In genomic region chr19:18763674-18764590, GRCh38 we compare ENCODE assay signal across 11 cellular contexts. TPM values are rescaled to one million over a fixed set of nuclear protein-coding genes. Genes with fewer than 3 reads are reported as not detected.
A peak's percentile ranks its signal among the peaks of the same experiment; 100 is the strongest.
DNase-seq lines count a peak whose midpoint lies in the region; ATAC-seq and TF ChIP-seq lines count a peak whose summit lies in the region.
"Had no signal": no experiment of that assay in that cellular context is flagged by ENCODE, and none has a peak within 500 bp of the region (broad histone marks: within the 10 kb centered on the region; RNA-seq: fewer than 3 reads in every experiment).

No MANE protein-coding gene starts in this region.

- peaks cover 2% of the 10 kb centered on the region for H3K79me1 ChIP-seq in neuronal stem cell (ENCODE audit: low read depth, low read length)

- H3K4me3 Mint-ChIP-seq in endodermal cell, result no peak overlapping the region
- H3K4me3 Mint-ChIP-seq in natural killer cell treated with Interleukin-12 subunit alpha and Interleukin-12 subunit beta and Interleukin-15 and Interleukin-18, amount 100 ng/mL, for 72 hours, result no peak overlapping the region
- H3K4me3 Mint-ChIP-seq: H9, T-helper 17 cell had no signal

- H3K27ac ChIP-seq in neuronal stem cell (replicated peaks; ENCODE audit: low read length), result no peak overlapping the region
- no peak overlapping the region for H3K27ac ChIP-seq in endodermal cell (ENCODE audit: low read depth, low read length)

- no CpG with 5 or more reads among the region's 41 CpGs for WGBS in neuronal stem cell (ENCODE audit: extremely low coverage in 2 of 2, insufficient read length in 2 of 2, insufficient replicate concordance in 1 of 2), 2 donors
- WGBS in endodermal cell (ENCODE audit: insufficient coverage in 1 of 2, insufficient read length in 1 of 2), 2 experiments, result 93 to 96% methylated on average over 31 to 41 of the region's 41 CpGs

- H3K4me2 ChIP-seq in neuronal stem cell (ENCODE audit: insufficient read depth, low read length, poor library complexity, severe bottlenecking), result no peak overlapping the region

- no peaks in the 10 kb centered on the region for H3K9me3 Mint-ChIP-seq in endodermal cell
- no peaks in the 10 kb centered on the region for H3K9me3 Mint-ChIP-seq in natural killer cell treated with Interleukin-12 subunit alpha and Interleukin-12 subunit beta and Interleukin-15 and Interleukin-18, amount 100 ng/mL, for 72 hours
- H3K9me3 Mint-ChIP-seq: H9 had no signal

- H3K27ac Mint-ChIP-seq in endodermal cell, result no peak overlapping the region
- no peak overlapping the region for H3K27ac Mint-ChIP-seq in natural killer cell treated with Interleukin-12 subunit alpha and Interleukin-12 subunit beta and Interleukin-15 and Interleukin-18, amount 100 ng/mL, for 72 hours
- H3K27ac Mint-ChIP-seq: H9, T-helper 17 cell had no signal

- H2BK12ac ChIP-seq in neuronal stem cell (ENCODE audit: low read length), result no peak overlapping the region

- peak overlapping the region; percentile 24 for H4K8ac ChIP-seq in neuronal stem cell (ENCODE audit: low read depth, low read length)

- DNase-seq in DMS153 (lab: John Stamatoyannopoulos, UW), result peak; percentile 63
- DNase-seq in NCI-H1105 treated with DMSO at 0.1 percent for 48 hours (lab: John Stamatoyannopoulos, UW), result peak; percentile 77
- peak; percentile 39 for DNase-seq in astrocyte of the hippocampus (ENCODE audit: low read depth, low spot score)
- no peak for DNase-seq in neuronal stem cell (ENCODE audit: low spot score)
- DNase-seq in endodermal cell, result no peak
- no peak for DNase-seq in COLO829 (ENCODE audit: low spot score)
- no peak for DNase-seq in natural killer cell treated with Interleukin-12 subunit alpha and Interleukin-12 subunit beta and Interleukin-15 and Interleukin-18, amount 100 ng/mL, for 72 hours (ENCODE audit: low spot score)
- no peak for DNase-seq in epidermal melanocyte (ENCODE audit: insufficient read length, low spot score)
- DNase-seq: H9, Karpas-422, T-helper 17 cell had no signal

- no peak overlapping the region for H2AFZ ChIP-seq in neuronal stem cell (ENCODE audit: low read length)

- H2BK120ac ChIP-seq in neuronal stem cell (ENCODE audit: low read depth, low read length), result peak overlapping the region; percentile 54

- H3K4me1 Mint-ChIP-seq in endodermal cell, result no peaks in the 10 kb centered on the region
- no peaks in the 10 kb centered on the region for H3K4me1 Mint-ChIP-seq in natural killer cell treated with Interleukin-12 subunit alpha and Interleukin-12 subunit beta and Interleukin-15 and Interleukin-18, amount 100 ng/mL, for 72 hours (ENCODE audit: low read depth in 2 of 2)
- H3K4me1 Mint-ChIP-seq: T-helper 17 cell had no signal

- H3K9me3 ChIP-seq in neuronal stem cell (replicated peaks in 1 of 2; ENCODE audit: control insufficient read depth in 2 of 2, insufficient read depth in 1 of 2, low read depth in 1 of 2, low read length in 2 of 2) (no peaks in the 10 kb centered on the region), endodermal cell (ENCODE audit: control insufficient read depth, low read length) (no peaks in the 10 kb centered on the region)

- H3K4me3 ChIP-seq in neuronal stem cell (ENCODE audit: low read length in 2 of 2), result peak overlapping the region in 1 of 2 donors; percentile 5
- H3K4me3 ChIP-seq in endodermal cell (ENCODE audit: low read length), result no peak overlapping the region

- no peak for ATAC-seq in natural killer cell treated with Interleukin-12 subunit alpha and Interleukin-12 subunit beta and Interleukin-15 and Interleukin-18, amount 100 ng/mL, for 72 hours
- ATAC-seq: T-helper 17 cell had no signal

- H3K23ac ChIP-seq in neuronal stem cell (ENCODE audit: low read depth, low read length, poor library complexity), result peak overlapping the region; percentile 18

- H2BK15ac ChIP-seq in neuronal stem cell (ENCODE audit: low read length), result no peak overlapping the region

- H4K91ac ChIP-seq in neuronal stem cell (ENCODE audit: low read depth, low read length, poor library complexity), result no peak overlapping the region

- no peaks in the 10 kb centered on the region for H3K36me3 Mint-ChIP-seq in endodermal cell (ENCODE audit: low read depth)
- H3K36me3 Mint-ChIP-seq in natural killer cell treated with Interleukin-12 subunit alpha and Interleukin-12 subunit beta and Interleukin-15 and Interleukin-18, amount 100 ng/mL, for 72 hours, result no peaks in the 10 kb centered on the region

- H3K27me3 ChIP-seq in neuronal stem cell (ENCODE audit: control insufficient read depth in 3 of 3, insufficient read depth in 3 of 3, low read depth in 1 of 3, low read length in 3 of 3), result no peaks in the 10 kb centered on the region
- H3K27me3 ChIP-seq in endodermal cell (ENCODE audit: control insufficient read depth, insufficient read depth, low read length, poor library complexity, severe bottlenecking), result no peaks in the 10 kb centered on the region

- H3K14ac ChIP-seq in neuronal stem cell (ENCODE audit: low read length), result peak overlapping the region; percentile 75

- no peak for TF ChIP-seq CTCF in endodermal cell (conservative IDR thresholded peaks at IDR 0.05)

- H2AK5ac ChIP-seq in neuronal stem cell (ENCODE audit: low read depth, low read length), result peak overlapping the region; percentile 52

- H3K36me3 ChIP-seq in neuronal stem cell (replicated peaks in 1 of 2; ENCODE audit: control insufficient read depth in 2 of 2, insufficient read depth in 2 of 2, low read length in 2 of 2) (no peaks in the 10 kb centered on the region), endodermal cell (ENCODE audit: control insufficient read depth, insufficient read depth, low read length) (no peaks in the 10 kb centered on the region)

- H3K9ac ChIP-seq in neuronal stem cell (ENCODE audit: low read depth, low read length, poor library complexity) (peak overlapping the region; percentile 44), endodermal cell (ENCODE audit: extremely low read depth, low read length, poor library complexity, severe bottlenecking) (no peak overlapping the region)

- H3K4me1 ChIP-seq in neuronal stem cell (ENCODE audit: control insufficient read depth in 2 of 2, insufficient read depth in 1 of 2, low read depth in 1 of 2, low read length in 2 of 2) (peaks cover 0 to 5% of the 10 kb centered on the region in 2 donors), endodermal cell (ENCODE audit: control insufficient read depth, insufficient read depth, low read length) (no peaks in the 10 kb centered on the region)

- H3K4ac ChIP-seq in neuronal stem cell (ENCODE audit: low read length), result no peak overlapping the region

- no peak overlapping the region for H2BK5ac ChIP-seq in neuronal stem cell (ENCODE audit: low read length)

- peaks cover 20% of the 10 kb centered on the region for H3K27me3 Mint-ChIP-seq in endodermal cell (ENCODE audit: insufficient read depth)
- H3K27me3 Mint-ChIP-seq in natural killer cell treated with Interleukin-12 subunit alpha and Interleukin-12 subunit beta and Interleukin-15 and Interleukin-18, amount 100 ng/mL, for 72 hours, result no peaks in the 10 kb centered on the region
- H3K27me3 Mint-ChIP-seq: T-helper 17 cell had no signal

- H3K18ac ChIP-seq in neuronal stem cell (ENCODE audit: low read length), result peak overlapping the region; percentile 52

RNA-seq across cellular contexts. Expression of gene COMP, which starts 27.2 kb away (rescaled TPM):
- 0.01 TPM for polyA plus RNA-seq in neuronal stem cell (2013, experiment 1 of 2)
- not detected for polyA plus RNA-seq in neuronal stem cell (2013, experiment 2 of 2)
- not detected for total RNA-seq in endodermal cell
- polyA plus RNA-seq in endodermal cell (2013, experiment 1 of 2), result 0.96 TPM
- polyA plus RNA-seq in endodermal cell (2013, experiment 2 of 2), result 1.8 TPM
- total RNA-seq in natural killer cell treated with Interleukin-12 subunit alpha and Interleukin-12 subunit beta and Interleukin-15 and Interleukin-18, amount 100 ng/mL, for 72 hours, result not detected
- total RNA-seq: T-helper 17 cell had no signal

Comparison
In these comparisons a context has a peak if more than half of its experiments do, and no peak if none do; other contexts are left out.
1. DNase-seq: peak in DMS153 (single experiment), NCI-H1105 treated with DMSO at 0.1 percent for 48 hours (single experiment) and astrocyte of the hippocampus (single experiment); none in neuronal stem cell (single experiment), endodermal cell (single experiment), COLO829 (single experiment), natural killer cell treated with Interleukin-12 subunit alpha and Interleukin-12 subunit beta and Interleukin-15 and Interleukin-18, amount 100 ng/mL, for 72 hours (single experiment) and epidermal melanocyte (single experiment).